ENCODE assay signal across 31 cellular contexts in genomic region chr22:45969801-45970464, GRCh38. TPM values are rescaled to one million over a fixed set of nuclear protein-coding genes. Genes with fewer than 3 reads are reported as not detected.
DNase-seq lines count a peak whose midpoint lies in the region; TF ChIP-seq lines count a peak whose summit lies in the region.
"Had no signal": no experiment of that assay in that cellular context is flagged by ENCODE, and none has a peak within 500 bp of the region (broad histone marks: within the 10 kb centered on the region; RNA-seq: fewer than 3 reads in every experiment).

No MANE protein-coding gene starts in this region.

- H3K36me3 Mint-ChIP-seq in Calu3 (ENCODE audit: insufficient read depth, unreplicated experiment) (peaks cover 43% of the 10 kb centered on the region), H9 (ENCODE audit: insufficient read depth in 1 of 3, low read depth in 3 of 3) (peaks cover 0 to 2% (median 0%) of the 10 kb centered on the region in 3 experiments; a peak in 1 of 7 replicates)
- H3K36me3 Mint-ChIP-seq: activated naive CD4-positive, alpha-beta T cell treated with anti-CD3 and anti-CD28 coated beads, Interleukin-2, amount 50 U/mL, for 24 hours had no signal

- no peak overlapping the region for H4K5ac ChIP-seq in H9 (ENCODE audit: insufficient read length, low read depth, low read length)

- POLR2A ChIA-PET in PC-9 (lab: Charles Lee; ENCODE audit: unreplicated experiment): interaction anchor here (0.5 to 1.0 kb wide), 2 partner anchors 17 to 105 kb away, joined by 3 to 17 read pairs; no protein-coding TSS in a partner anchor

- H3K4me1 ChIP-seq in PC-9 (replicated peaks; ENCODE audit: insufficient read depth) (peaks cover 51% of the 10 kb centered on the region), neuronal stem cell (ENCODE audit: control insufficient read depth in 2 of 2, insufficient read depth in 1 of 2, low read depth in 1 of 2, low read length in 2 of 2) (peaks cover 28 to 68% of the 10 kb centered on the region in 2 donors), H9 (ENCODE audit: insufficient read depth, low read length) (no peaks in the 10 kb centered on the region), breast epithelium (peaks cover 14 to 15% of the 10 kb centered on the region in 2 donors)
- H3K4me1 ChIP-seq: colonic mucosa had no signal

- H3K9ac ChIP-seq in neuronal stem cell (ENCODE audit: low read depth, low read length, poor library complexity) (peak overlapping the region; percentile 52), H9 (ENCODE audit: extremely low read depth, insufficient read length, low read length) (no peak overlapping the region)

- peak overlapping the region; percentile 97 for H2BK12ac ChIP-seq in neuronal stem cell (ENCODE audit: low read length)
- no peak overlapping the region for H2BK12ac ChIP-seq in H9 (ENCODE audit: insufficient read length, low read depth, low read length)

- H3K4me1 Mint-ChIP-seq in Calu3 (ENCODE audit: low read depth, unreplicated experiment): peaks cover 50% of the 10 kb centered on the region
- peaks cover 27 to 59% of the 10 kb centered on the region in 2 experiments for H3K4me1 Mint-ChIP-seq in H9
- H3K4me1 Mint-ChIP-seq: activated naive CD4-positive, alpha-beta T cell treated with anti-CD3 and anti-CD28 coated beads, Interleukin-2, amount 50 U/mL, for 24 hours had no signal

- peak overlapping the region; percentile 42 for H3K4me3 Mint-ChIP-seq in Calu3 (ENCODE audit: low read depth, unreplicated experiment)
- peak overlapping the region in 1 of 2 experiments; percentile 44; a peak in 1 of 5 replicates for H3K4me3 Mint-ChIP-seq in H9
- H3K4me3 Mint-ChIP-seq: activated naive CD4-positive, alpha-beta T cell treated with anti-CD3 and anti-CD28 coated beads, Interleukin-2, amount 50 U/mL, for 24 hours had no signal

- H3K56ac ChIP-seq in H9 (ENCODE audit: insufficient read length, low read depth, low read length): no peak overlapping the region

- H4K8ac ChIP-seq in neuronal stem cell (ENCODE audit: low read depth, low read length): peak overlapping the region; percentile 96
- H4K8ac ChIP-seq in H9 (replicated peaks; ENCODE audit: insufficient read length, low read depth, low read length): no peak overlapping the region

- H2AFZ ChIP-seq in PC-9: no peak overlapping the region
- peak overlapping the region; percentile 24 for H2AFZ ChIP-seq in neuronal stem cell (ENCODE audit: low read length)
- H2AFZ ChIP-seq in H9 (ENCODE audit: low read length): no peak overlapping the region

- H3K23ac ChIP-seq in neuronal stem cell (ENCODE audit: low read depth, low read length, poor library complexity) (peak overlapping the region; percentile 36), H9 (ENCODE audit: insufficient read length, low read depth, low read length) (no peak overlapping the region)

- H3K27ac Mint-ChIP-seq in Calu3 (ENCODE audit: unreplicated experiment) (peak overlapping the region; percentile 60), H9 (no peak overlapping the region)
- H3K27ac Mint-ChIP-seq: activated naive CD4-positive, alpha-beta T cell treated with anti-CD3 and anti-CD28 coated beads, Interleukin-2, amount 50 U/mL, for 24 hours; activated T-helper 2 cell treated with anti-CD3 and anti-CD28 coated beads, Interferon-gamma antibody, Interleukin-2, Interleukin-4, amounts not matched to agents 10 μg/mL and 5 μg/mL and 100 μg/mL, durations not matched to agents 14 hours and 24 hours and 36 hours had no signal

- DNase-seq in Calu3: no peak
- DNase-seq in PC-9: no peak
- DNase-seq in epithelial cell of proximal tubule (ENCODE audit: low read depth): no peak
- DNase-seq in neuronal stem cell (ENCODE audit: low spot score): no peak
- DNase-seq in H9: no peak
- DNase-seq in Ammon's horn (ENCODE audit: low spot score): no peak
- no peak for DNase-seq in breast epithelium (ENCODE audit: low spot score in 2 of 2)
- DNase-seq: activated CD4-positive, alpha-beta T cell treated with anti-CD3 and anti-CD28 coated beads for 4 hours; activated T-cell treated with anti-CD3 and anti-CD28 coated beads for 4 hours; colonic mucosa; DMS79 treated with DMSO at 0.1 percent for 48 hours; effector CD4-positive, alpha-beta T cell; GDM1; KG1; NCI-H1417 treated with DMSO at 0.1 percent for 48 hours; NCI-H2029 treated with DMSO at 0.1 percent for 48 hours; NK-92 treated with Interleukin-12 subunit alpha and Interleukin-12 subunit beta, amount 100 ng/mL, for 24 hours; occipital lobe; SIG-M5; stimulated activated CD4-positive, alpha-beta T cell treated with anti-CD3 and anti-CD28 coated beads, Interleukin-4, amount 100 ng/mL, for 1 hour; T-helper 9 cell; tibial artery had no signal

- H3K4me3 ChIP-seq in PC-9: peak overlapping the region; percentile 38; the same call in 1 of the 2 replicates
- peak overlapping the region; percentile 54 for H3K4me3 ChIP-seq in epithelial cell of proximal tubule (ENCODE audit: low read depth, low read length)
- no peak overlapping the region for H3K4me3 ChIP-seq in neuronal stem cell (ENCODE audit: low read length in 2 of 2)
- no peak overlapping the region for H3K4me3 ChIP-seq in breast epithelium
- H3K4me3 ChIP-seq: colonic mucosa, left lung, MG63 had no signal

- H4K91ac ChIP-seq in neuronal stem cell (ENCODE audit: low read depth, low read length, poor library complexity) (peak overlapping the region; percentile 56), H9 (ENCODE audit: insufficient read length, low read depth, low read length) (no peak overlapping the region)

- no CpG with 5 or more reads among the region's 21 CpGs for WGBS in neuronal stem cell (ENCODE audit: extremely low coverage in 2 of 2, insufficient read length in 2 of 2, insufficient replicate concordance in 1 of 2), 2 donors
- no CpG with 5 or more reads among the region's 21 CpGs for WGBS in H9 (ENCODE audit: extremely low coverage, insufficient read length, low lambda C conversion rate)

- TF ChIP-seq CTCF in Calu3 (IDR thresholded peaks at IDR 0.05; ENCODE audit: unreplicated experiment) (no peak), PC-9 (conservative IDR thresholded peaks at IDR 0.05) (no peak), epithelial cell of proximal tubule (conservative IDR thresholded peaks at IDR 0.05; ENCODE audit: low read depth, low read length) (no peak), H9 (conservative IDR thresholded peaks at IDR 0.05) (no peak), breast epithelium (IDR thresholded peaks at IDR 0.05) (no peak)

- H2AK5ac ChIP-seq in neuronal stem cell (ENCODE audit: low read depth, low read length) (peak overlapping the region; percentile 100), H9 (ENCODE audit: insufficient read length, low read length) (no peak overlapping the region)

- 0 out of 2 replicates have a peak, but pooled peaks cover 4% of the 10 kb centered on the region for H3K36me3 ChIP-seq in PC-9 (ENCODE audit: low read depth)
- peaks cover 0 to 2% of the 10 kb centered on the region in 2 donors for H3K36me3 ChIP-seq in neuronal stem cell (replicated peaks in 1 of 2; ENCODE audit: control insufficient read depth in 2 of 2, insufficient read depth in 2 of 2, low read length in 2 of 2)
- H3K36me3 ChIP-seq in breast epithelium: no peaks in the 10 kb centered on the region
- H3K36me3 ChIP-seq: colonic mucosa, left lung, tibial artery, WERI-Rb-1 had no signal

- H3K4me2 ChIP-seq in PC-9 (peak overlapping the region; percentile 68), neuronal stem cell (ENCODE audit: insufficient read depth, low read length, poor library complexity, severe bottlenecking) (no peak overlapping the region), H9 (ENCODE audit: insufficient read depth, insufficient read length, low read length) (no peak overlapping the region)

- H3K14ac ChIP-seq in neuronal stem cell (ENCODE audit: low read length) (peak overlapping the region; percentile 78), H9 (ENCODE audit: insufficient read depth, low read length) (no peak overlapping the region)

- H3F3A ChIP-seq in PC-9 (ENCODE audit: insufficient read depth, low read depth): peaks cover 52% of the 10 kb centered on the region

- H2BK15ac ChIP-seq in neuronal stem cell (ENCODE audit: low read length): peak overlapping the region; percentile 88
- no peak overlapping the region for H2BK15ac ChIP-seq in H9 (ENCODE audit: low read depth, low read length)

- H3K18ac ChIP-seq in neuronal stem cell (ENCODE audit: low read length) (peak overlapping the region; percentile 93), H9 (ENCODE audit: insufficient read length, low read depth, low read length) (no peak overlapping the region)

- H3K79me1 ChIP-seq in neuronal stem cell (ENCODE audit: low read depth, low read length) (no peaks in the 10 kb centered on the region), H9 (ENCODE audit: insufficient read depth, low read depth, low read length, poor library complexity, severe bottlenecking) (no peaks in the 10 kb centered on the region)

- H3K79me2 ChIP-seq in PC-9 (ENCODE audit: low read depth) (peaks cover 95% of the 10 kb centered on the region), H9 (ENCODE audit: insufficient read depth, low read length) (no peaks in the 10 kb centered on the region)

- H3K27me3 ChIP-seq in PC-9 (ENCODE audit: insufficient read depth, low read depth): no peaks in the 10 kb centered on the region
- peaks cover 20 to 63% (median 55%) of the 10 kb centered on the region in 3 experiments for H3K27me3 ChIP-seq in neuronal stem cell (ENCODE audit: control insufficient read depth in 3 of 3, insufficient read depth in 3 of 3, low read depth in 1 of 3, low read length in 3 of 3)
- peaks cover 52% of the 10 kb centered on the region for H3K27me3 ChIP-seq in H9 (ENCODE audit: insufficient read depth, low read length)
- H3K27me3 ChIP-seq in breast epithelium: peaks cover 9 to 88% of the 10 kb centered on the region in 2 donors
- H3K27me3 ChIP-seq: MG63 had no signal

- H2BK20ac ChIP-seq in H9 (ENCODE audit: low read depth, low read length, poor library complexity, severe bottlenecking): no peak overlapping the region

- H3K23me2 ChIP-seq in H9 (ENCODE audit: insufficient read length, low read depth, low read length, poor library complexity, severe bottlenecking): peaks cover 7% of the 10 kb centered on the region

- CTCF ChIA-PET in Calu3 (lab: Charles Lee) (interaction anchor here (0.6 to 1.8 kb wide), 6 partner anchors 14 to 487 kb away, joined by 3 to 12 read pairs (median 3); no protein-coding TSS in a partner anchor), PC-9 (lab: Charles Lee) (interaction anchor here (0.5 to 1.2 kb wide), 2 partner anchors 44 to 106 kb away, joined by 5 to 7 read pairs; no protein-coding TSS in a partner anchor)

- H3K27me3 Mint-ChIP-seq in Calu3 (ENCODE audit: unreplicated experiment): no peaks in the 10 kb centered on the region
- peaks cover 83% of the 10 kb centered on the region for H3K27me3 Mint-ChIP-seq in H9 (ENCODE audit: low read depth)

- H4K20me1 ChIP-seq in PC-9 (ENCODE audit: insufficient read depth) (peaks cover 93% of the 10 kb centered on the region), H9 (ENCODE audit: control insufficient read depth, insufficient read depth, insufficient read length) (no peaks in the 10 kb centered on the region)

- H3K9me3 ChIP-seq in PC-9 (ENCODE audit: insufficient read depth, low read depth) (no peaks in the 10 kb centered on the region), neuronal stem cell (replicated peaks in 1 of 2; ENCODE audit: control insufficient read depth in 2 of 2, insufficient read depth in 1 of 2, low read depth in 1 of 2, low read length in 2 of 2) (peaks cover 7 to 18% of the 10 kb centered on the region in 2 donors), H9 (ENCODE audit: control insufficient read depth, low read depth, low read length) (peaks cover 5% of the 10 kb centered on the region), breast epithelium (no peaks in the 10 kb centered on the region)
- H3K9me3 ChIP-seq: colonic mucosa, left lung, MG63, tibial artery had no signal

- TF ChIP-seq POLR2A in breast epithelium (IDR thresholded peaks at IDR 0.05): no peak

- intact Hi-C loops in Calu3 (cut with micrococcal nuclease; ENCODE audit: unreplicated experiment): no loop called here
- intact Hi-C loops in PC-9 (cut with micrococcal nuclease; ENCODE audit: unreplicated experiment): loop anchor here (1.0 to 2.0 kb wide), 3 partner anchors 51 to 165 kb away; no protein-coding TSS in a partner anchor
- intact Hi-C loops in breast epithelium (cut with DNase I; ENCODE audit: low total_unique reads): loop anchor here (5.0 kb wide), 1 partner anchor 103 kb away; no protein-coding TSS in a partner anchor

- H2BK120ac ChIP-seq in neuronal stem cell (ENCODE audit: low read depth, low read length) (no peak overlapping the region), H9 (ENCODE audit: low read depth, low read length, poor library complexity, severe bottlenecking) (no peak overlapping the region)

- H2BK5ac ChIP-seq in neuronal stem cell (ENCODE audit: low read length) (peak overlapping the region; percentile 76), H9 (ENCODE audit: insufficient read length, low read length) (no peak overlapping the region)

- H3K9me3 Mint-ChIP-seq in Calu3 (ENCODE audit: low read depth, unreplicated experiment) (no peaks in the 10 kb centered on the region), H9 (peaks cover 2 to 11% of the 10 kb centered on the region in 2 experiments; a peak in 4 of 5 replicates)
- H3K9me3 Mint-ChIP-seq: activated naive CD4-positive, alpha-beta T cell treated with anti-CD3 and anti-CD28 coated beads, Interleukin-2, amount 50 U/mL, for 24 hours; activated T-helper 2 cell treated with anti-CD3 and anti-CD28 coated beads, Interferon-gamma antibody, Interleukin-2, Interleukin-4, amounts not matched to agents 10 μg/mL and 5 μg/mL and 100 μg/mL, durations not matched to agents 14 hours and 24 hours and 36 hours had no signal

- no peak overlapping the region for H3T11ph ChIP-seq in H9 (ENCODE audit: low read length)

- no peaks in the 10 kb centered on the region for H3K9me2 ChIP-seq in PC-9 (ENCODE audit: insufficient read depth)

- H3K27ac ChIP-seq in PC-9: peak overlapping the region; percentile 62
- H3K27ac ChIP-seq in neuronal stem cell (replicated peaks; ENCODE audit: low read length): no peak overlapping the region
- H3K27ac ChIP-seq in H9 (ENCODE audit: insufficient read length, low read depth, low read length): no peak overlapping the region
- H3K27ac ChIP-seq in breast epithelium: no peak overlapping the region
- H3K27ac ChIP-seq: C4-2B, colonic mucosa, HL-60, left lung, tibial artery, WERI-Rb-1 had no signal

- no TSS peak for BruUV-seq in Calu3 (replicated peaks; lab: Mats Ljungman, UMichigan)
- BruUV-seq in PC-9 (replicated peaks; lab: Mats Ljungman, UMichigan): no TSS peak

- no peak overlapping the region for H3K4ac ChIP-seq in neuronal stem cell (ENCODE audit: low read length)
- no peak overlapping the region for H3K4ac ChIP-seq in H9 (ENCODE audit: low read depth, low read length)

RNA-seq across cellular contexts. Expression of gene WNT7B, which starts 7.0 kb away (rescaled TPM):
- total RNA-seq in Calu3 (2022): 97.0 and 100.0 TPM in 2 replicates
- total RNA-seq in PC-9 (2021): 66.9 and 75.5 TPM in 2 replicates
- total RNA-seq in epithelial cell of proximal tubule: 30.1 and 112 TPM in 2 replicates
- polyA plus RNA-seq in neuronal stem cell (2013, experiment 1 of 2): 8.6 TPM
- 8.5 TPM for polyA plus RNA-seq in neuronal stem cell (2013, experiment 2 of 2)
- 0.09 and 0.31 TPM in 2 replicates for total RNA-seq in H9 (2021)
- total RNA-seq in breast epithelium: 1 to 10 TPM in 2 of 3 donors, not detected in 1; 2.2 to 2.9 TPM
- total RNA-seq: activated T-helper 2 cell treated with anti-CD3 and anti-CD28 coated beads, Interferon-gamma antibody, Interleukin-2, Interleukin-4, amounts not matched to agents 10 μg/mL and 5 μg/mL and 100 μg/mL, durations not matched to agents 14 hours and 24 hours and 36 hours; cardiac septum; mesenteric fat pad had no signal

Comparison
In these comparisons a context has a peak if more than half of its experiments do, and no peak if none do; other contexts are left out.
1. H3K4me3 ChIP-seq: peak in PC-9 (single experiment) and epithelial cell of proximal tubule (single experiment); none in neuronal stem cell (0 of 2) and breast epithelium (0 of 3).